Comparison of ENCODE assay signal across 27 cellular contexts in the genomic region with DNA sequence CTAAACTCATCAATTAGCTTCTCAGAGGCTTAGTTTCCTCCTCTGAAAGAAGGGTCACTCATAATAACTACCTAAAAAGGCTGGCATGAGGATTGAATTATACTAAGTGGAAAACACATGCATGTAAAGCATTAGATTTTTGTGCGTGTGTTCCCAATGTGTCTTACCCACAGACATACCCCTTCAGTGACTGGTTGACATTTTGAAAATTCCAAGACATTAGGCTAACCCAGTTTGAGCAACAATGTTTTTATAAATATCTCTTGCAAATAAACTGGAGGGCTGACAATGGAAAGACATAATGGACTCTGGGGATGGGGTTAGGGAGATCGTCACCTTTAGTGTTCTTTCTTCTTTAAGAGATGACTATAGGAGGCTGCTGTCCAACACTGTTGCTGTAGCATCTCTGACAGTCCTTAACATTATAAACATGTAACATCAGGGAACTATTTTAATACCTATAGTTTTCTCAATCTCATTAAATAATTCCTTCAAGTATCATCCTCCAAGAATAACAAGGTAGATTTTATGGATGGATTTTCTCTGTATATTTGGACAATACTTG. TPM values are rescaled to one million over a fixed set of nuclear protein-coding genes. Genes with fewer than 3 reads are reported as not detected.
"Had no signal": no experiment of that assay in that cellular context is flagged by ENCODE, and none has a peak within 500 bp of the region (broad histone marks: within the 10 kb centered on the region; RNA-seq: fewer than 3 reads in every experiment).

No MANE protein-coding gene starts in this region.

- H3K4me3 ChIP-seq: adrenal gland, ascending aorta, gastrocnemius medialis, tibial nerve had no signal

- H3K4me1 Mint-ChIP-seq: memory B cell; stimulated activated effector memory CD8-positive, alpha-beta T cell treated with anti-CD3 and anti-CD28 coated beads, Interleukin-12 subunit alpha, Interleukin-12 subunit beta, amount 100 ng/mL, for 72 hours; stimulated activated naive CD8-positive, alpha-beta T cell treated with anti-CD3 and anti-CD28 coated beads, Interleukin-15, amount 100 ng/mL, for 72 hours had no signal

- H3K36me3 Mint-ChIP-seq: activated naive CD4-positive, alpha-beta T cell treated with anti-CD3 and anti-CD28 coated beads, Interleukin-2, amount 50 U/mL, for 72 hours; memory B cell; stimulated activated effector memory CD8-positive, alpha-beta T cell treated with anti-CD3 and anti-CD28 coated beads, Interleukin-12 subunit alpha, Interleukin-12 subunit beta, amount 100 ng/mL, for 72 hours had no signal

- H3K27ac ChIP-seq: adrenal gland, ascending aorta, brain microvascular endothelial cell, gastrocnemius medialis, parathyroid adenoma had no signal

- H3K36me3 ChIP-seq: adrenal gland, ascending aorta, brain microvascular endothelial cell, gastrocnemius medialis, tibial nerve had no signal

- H3K27me3 ChIP-seq: adrenal gland, ascending aorta, brain microvascular endothelial cell, gastrocnemius medialis, tibial nerve had no signal

- H3K9ac ChIP-seq: parathyroid adenoma had no signal

- H3K9me3 ChIP-seq: adrenal gland, ascending aorta, gastrocnemius medialis, tibial nerve had no signal

- H3K9me3 Mint-ChIP-seq: activated naive CD4-positive, alpha-beta T cell treated with anti-CD3 and anti-CD28 coated beads, Interleukin-2, amount 50 U/mL, for 72 hours; memory B cell; stimulated activated effector memory CD8-positive, alpha-beta T cell treated with anti-CD3 and anti-CD28 coated beads, Interleukin-12 subunit alpha, Interleukin-12 subunit beta, amount 100 ng/mL, for 72 hours; stimulated activated naive CD8-positive, alpha-beta T cell treated with anti-CD3 and anti-CD28 coated beads, Interleukin-15, amount 100 ng/mL, for 72 hours had no signal

- ATAC-seq: activated naive CD4-positive, alpha-beta T cell treated with anti-CD3 and anti-CD28 coated beads, Interleukin-2, amount 50 U/mL, for 72 hours; gastrocnemius medialis; left cardiac atrium; right cardiac atrium; stimulated activated effector memory CD8-positive, alpha-beta T cell treated with anti-CD3 and anti-CD28 coated beads, Interleukin-12 subunit alpha, Interleukin-12 subunit beta, amount 100 ng/mL, for 72 hours; stimulated activated naive CD8-positive, alpha-beta T cell treated with anti-CD3 and anti-CD28 coated beads, Interleukin-15, amount 100 ng/mL, for 72 hours had no signal

- DNase-seq: activated CD4-positive, alpha-beta T cell treated with anti-CD3 and anti-CD28 coated beads for 1 hour; activated gamma-delta T cell treated with Interleukin-2 at 50 U/mL for 16 hours; activated T-cell treated with anti-CD3 and anti-CD28 coated beads, Interleukin-2, amount 50 U/mL, for 1 hour; adrenal gland; brain microvascular endothelial cell; caudate nucleus; dermis blood vessel endothelial cell; effector CD8-positive, alpha-beta T cell; gastrocnemius medialis; head of caudate nucleus; islet precursor cell; left cardiac atrium; nucleus accumbens; right cardiac atrium; stimulated activated CD4-positive, alpha-beta T cell treated with anti-CD3 and anti-CD28 coated beads, Interleukin-12 subunit alpha, Interleukin-12 subunit beta, amount 100 ng/mL, for 4 hours; stimulated activated CD4-positive, alpha-beta T cell treated with anti-CD3 and anti-CD28 coated beads, Interleukin-1b, Interleukin-23, amount 100 ng/mL, for 48 hours; stimulated activated naive CD8-positive, alpha-beta T cell treated with anti-CD3 and anti-CD28 coated beads, Interleukin-15, amount 100 ng/mL, for 72 hours; T-helper 9 cell had no signal

- H3K27ac Mint-ChIP-seq: activated naive CD4-positive, alpha-beta T cell treated with anti-CD3 and anti-CD28 coated beads, Interleukin-2, amount 50 U/mL, for 72 hours; memory B cell; stimulated activated effector memory CD8-positive, alpha-beta T cell treated with anti-CD3 and anti-CD28 coated beads, Interleukin-12 subunit alpha, Interleukin-12 subunit beta, amount 100 ng/mL, for 72 hours; stimulated activated naive CD8-positive, alpha-beta T cell treated with anti-CD3 and anti-CD28 coated beads, Interleukin-15, amount 100 ng/mL, for 72 hours had no signal

- H3K4me1 ChIP-seq: adrenal gland, ascending aorta, gastrocnemius medialis, parathyroid adenoma had no signal

- H3K4me3 Mint-ChIP-seq: memory B cell; stimulated activated effector memory CD8-positive, alpha-beta T cell treated with anti-CD3 and anti-CD28 coated beads, Interleukin-12 subunit alpha, Interleukin-12 subunit beta, amount 100 ng/mL, for 72 hours; stimulated activated naive CD8-positive, alpha-beta T cell treated with anti-CD3 and anti-CD28 coated beads, Interleukin-15, amount 100 ng/mL, for 72 hours had no signal

- H3K27me3 Mint-ChIP-seq: memory B cell; stimulated activated naive CD8-positive, alpha-beta T cell treated with anti-CD3 and anti-CD28 coated beads, Interleukin-15, amount 100 ng/mL, for 72 hours had no signal

RNA-seq across cellular contexts. Expression of gene HMHB1, which starts 24.3 kb away (rescaled TPM):
- total RNA-seq: activated naive CD4-positive, alpha-beta T cell treated with anti-CD3 and anti-CD28 coated beads, Interleukin-2, amount 50 U/mL, for 72 hours; adrenal gland; ascending aorta; dermis blood vessel endothelial cell; gastrocnemius medialis; left cardiac atrium; liver; pulmonary artery endothelial cell; right cardiac atrium; skeletal muscle tissue; tibial nerve had no signal
